In the genomic region with DNA sequence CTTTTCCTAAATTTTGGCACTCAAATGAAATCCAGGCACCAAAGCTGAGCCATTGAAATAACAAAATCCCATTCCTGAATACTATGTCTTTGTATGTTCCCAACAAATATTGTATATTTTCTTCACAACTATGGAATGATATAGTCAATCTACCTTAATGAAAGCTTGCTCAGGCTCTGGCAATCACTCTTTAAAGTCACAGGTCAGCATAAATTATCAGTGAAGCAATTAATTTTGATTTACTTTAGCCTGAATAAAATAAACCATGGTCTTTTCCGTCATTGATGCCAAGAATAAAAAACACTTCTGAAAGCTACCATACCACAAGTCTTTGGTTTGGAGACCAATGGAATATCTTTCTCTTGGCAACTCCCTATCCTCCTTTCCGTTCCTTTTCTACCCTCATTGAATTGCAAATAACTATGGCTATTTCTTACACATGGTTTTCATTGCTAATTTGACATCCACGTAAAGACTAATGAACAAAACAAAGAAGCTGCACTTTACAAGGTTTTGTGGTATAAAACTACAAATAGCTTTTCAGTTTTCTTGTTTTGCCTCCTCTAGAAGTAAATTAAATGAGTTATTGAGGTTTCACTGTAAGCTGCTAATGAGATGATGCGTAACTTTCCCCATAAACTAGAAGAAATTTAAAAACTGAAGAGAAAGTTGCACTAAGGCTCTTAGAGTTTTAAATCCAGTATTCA, we compare ENCODE assay signal across 15 cellular contexts.
A peak's percentile ranks its signal among the peaks of the same experiment; 100 is the strongest.
DNase-seq lines count a peak whose midpoint lies in the region; ATAC-seq, FAIRE-seq and TF ChIP-seq lines count a peak whose summit lies in the region.
"Had no signal": no experiment of that assay in that cellular context is flagged by ENCODE, and none has a peak within 500 bp of the region (broad histone marks: within the 10 kb centered on the region; RNA-seq: fewer than 3 reads in every experiment).

No MANE protein-coding gene starts in this region.

- DNase-seq in GM23338 (ENCODE audit: low spot score): no peak
- DNase-seq in SK-N-MC (ENCODE audit: low read depth, low spot score): peak; percentile 32
- no peak for DNase-seq in H1 (ENCODE audit: low read depth in 1 of 2, low spot score in 2 of 2)
- DNase-seq in gastrocnemius medialis: no peak
- DNase-seq: COR-L47, DMS 273 treated with DMSO at 0.1 percent for 48 hours, GDM1, NCI-H1105, NCI-H2081, Right ventricle myocardium superior had no signal

- peak overlapping the region; percentile 63 for H4K5ac ChIP-seq in H1 (ENCODE audit: insufficient read length, low read depth, low read length)

- no peaks in the 10 kb centered on the region; the same call in 1 of the 2 replicates for H3K9me2 ChIP-seq in GM23338 (ENCODE audit: insufficient read depth)

- ATAC-seq in GM23338: no peak
- no peak for ATAC-seq in stimulated activated memory B cell treated with anti-CD40 and anti-IgM and Interleukin-4, amounts not matched to agents 10 μg/mL and 1 μg/mL and 100 μg/mL, for 72 hours
- ATAC-seq in gastrocnemius medialis: no peak
- no peak for ATAC-seq in GM21381 (IDR thresholded peaks at IDR 0.05; ENCODE audit: unreplicated experiment)
- ATAC-seq in GM19452 (IDR thresholded peaks at IDR 0.05; ENCODE audit: unreplicated experiment): no peak

- intact Hi-C loops in gastrocnemius medialis (cut with DNase I; ENCODE audit: low total_unique reads): no loop called here

- H3K27ac ChIP-seq in GM23338 (ENCODE audit: low read depth) (peak overlapping the region; percentile 75), SK-N-MC (peak overlapping the region; percentile 73; the same call in 1 of the 2 replicates), H1 (ENCODE audit: low read depth, low read length) (no peak overlapping the region), gastrocnemius medialis (no peak overlapping the region)
- H3K27ac ChIP-seq: HL-60 had no signal

- no peak overlapping the region for H4K91ac ChIP-seq in H1 (replicated peaks; ENCODE audit: insufficient read length, low read length)

- no peak overlapping the region for H3K14ac ChIP-seq in H1 (ENCODE audit: insufficient read length)

- in situ Hi-C loops in gastrocnemius medialis (cut with MboI; ENCODE audit: low sequenced_read_pairs in 4 of 4): loop anchor here in 1 of 4 donors (25.0 kb wide), 1 partner anchor 694 kb away; the partner anchor contains the start of gene HOXA13

- H3K9ac ChIP-seq in SK-N-MC (ENCODE audit: insufficient read length): no peak overlapping the region
- no peak overlapping the region for H3K9ac ChIP-seq in H1 (replicated peaks in 1 of 4; ENCODE audit: extremely low read depth in 1 of 4, low read depth in 3 of 4, low read length in 3 of 4)

- H3K4me3 ChIP-seq in GM23338: peak overlapping the region; percentile 8; the same call in 1 of the 2 replicates
- peak overlapping the region; percentile 42 for H3K4me3 ChIP-seq in SK-N-MC
- H3K4me3 ChIP-seq in H1 (ENCODE audit: extremely low read depth in 1 of 4, insufficient read depth in 2 of 4, low read depth in 3 of 4, low read length in 4 of 4): no peak overlapping the region
- H3K4me3 ChIP-seq in gastrocnemius medialis: no peak overlapping the region

- no peak for TF ChIP-seq CTCF in GM23338 (conservative IDR thresholded peaks at IDR 0.05; ENCODE audit: low read depth in 2 of 2)
- no peak for TF ChIP-seq CTCF in H1 (IDR thresholded peaks at IDR 0.05; ENCODE audit: control extremely low read depth in 1 of 3, insufficient read depth in 1 of 3, low read depth in 1 of 3, low read length in 3 of 3)
- no peak for TF ChIP-seq CTCF in gastrocnemius medialis (IDR thresholded peaks at IDR 0.05 in 4 of 5, conservative IDR thresholded peaks at IDR 0.05 in 1 of 5)

- TF ChIP-seq POLR2A in H1 (IDR thresholded peaks at IDR 0.05; ENCODE audit: control extremely low read depth in 1 of 2, low read depth in 2 of 2, low read length in 2 of 2) (no peak), gastrocnemius medialis (IDR thresholded peaks at IDR 0.05) (no peak)

- peaks cover 56% of the 10 kb centered on the region for H3K4me1 Mint-ChIP-seq in GM23338
- peaks cover 38% of the 10 kb centered on the region for H3K4me1 Mint-ChIP-seq in stimulated activated memory B cell treated with anti-CD40 and anti-IgM and Interleukin-4, amounts not matched to agents 10 μg/mL and 1 μg/mL and 100 μg/mL, for 72 hours

- H3K27me3 ChIP-seq in GM23338 (ENCODE audit: insufficient read depth): no peaks in the 10 kb centered on the region
- no peaks in the 10 kb centered on the region for H3K27me3 ChIP-seq in H1 (replicated peaks in 1 of 4; ENCODE audit: control insufficient read depth in 3 of 4, extremely low read depth in 1 of 4, insufficient read depth in 3 of 4, low read length in 3 of 4)
- no peaks in the 10 kb centered on the region for H3K27me3 ChIP-seq in gastrocnemius medialis

- no peaks in the 10 kb centered on the region; the same call in 2 of the 3 replicates for H3K9me3 Mint-ChIP-seq in GM23338
- no peaks in the 10 kb centered on the region for H3K9me3 Mint-ChIP-seq in stimulated activated memory B cell treated with anti-CD40 and anti-IgM and Interleukin-4, amounts not matched to agents 10 μg/mL and 1 μg/mL and 100 μg/mL, for 72 hours

- no peak overlapping the region for H3K23ac ChIP-seq in H1 (ENCODE audit: insufficient read length)

- H3K9me3 ChIP-seq in SK-N-MC (ENCODE audit: low read depth, low read length): no peaks in the 10 kb centered on the region
- H3K9me3 ChIP-seq in H1 (ENCODE audit: insufficient read depth in 2 of 2, low read depth in 1 of 2, low read length in 1 of 2): no peaks in the 10 kb centered on the region
- H3K9me3 ChIP-seq in gastrocnemius medialis: no peaks in the 10 kb centered on the region

- H3K56ac ChIP-seq in H1 (replicated peaks; ENCODE audit: insufficient read length, low read depth, low read length): no peak overlapping the region

- H3K4me3 Mint-ChIP-seq in GM23338: peak overlapping the region; percentile 15; the same call in 2 of the 3 replicates
- no peak overlapping the region for H3K4me3 Mint-ChIP-seq in stimulated activated memory B cell treated with anti-CD40 and anti-IgM and Interleukin-4, amounts not matched to agents 10 μg/mL and 1 μg/mL and 100 μg/mL, for 72 hours

- H3K23me2 ChIP-seq in H1 (ENCODE audit: low read depth, low read length): no peaks in the 10 kb centered on the region

- H3K79me1 ChIP-seq in H1 (ENCODE audit: low read depth, low read length): no peaks in the 10 kb centered on the region

- peak overlapping the region; percentile 79; the same call in 1 of the 2 replicates for H2BK5ac ChIP-seq in H1 (ENCODE audit: low read depth, low read length)

- peak overlapping the region; percentile 78 for H3K27ac Mint-ChIP-seq in GM23338
- peak overlapping the region; percentile 17 for H3K27ac Mint-ChIP-seq in stimulated activated memory B cell treated with anti-CD40 and anti-IgM and Interleukin-4, amounts not matched to agents 10 μg/mL and 1 μg/mL and 100 μg/mL, for 72 hours

- no peaks in the 10 kb centered on the region for H3K36me3 Mint-ChIP-seq in GM23338 (ENCODE audit: low read depth)
- H3K36me3 Mint-ChIP-seq in stimulated activated memory B cell treated with anti-CD40 and anti-IgM and Interleukin-4, amounts not matched to agents 10 μg/mL and 1 μg/mL and 100 μg/mL, for 72 hours: peaks cover 3% of the 10 kb centered on the region

- H2AK5ac ChIP-seq in H1 (ENCODE audit: low read depth, low read length): no peak overlapping the region

- peak overlapping the region; percentile 24 for H2BK120ac ChIP-seq in H1 (replicated peaks; ENCODE audit: low read depth, low read length)

- peak overlapping the region; percentile 41 for H3K4me2 ChIP-seq in GM23338
- H3K4me2 ChIP-seq in H1 (ENCODE audit: insufficient read depth in 1 of 2, low read depth in 2 of 2, low read length in 2 of 2): peak overlapping the region in 1 of 2 experiments; percentile 9; a peak in 1 of 4 replicates

- no peaks in the 10 kb centered on the region for H3K79me2 ChIP-seq in GM23338 (replicated peaks; ENCODE audit: insufficient read depth)
- H3K79me2 ChIP-seq in H1 (ENCODE audit: control insufficient read depth in 1 of 2, insufficient read depth in 2 of 2, low read length in 2 of 2): no peaks in the 10 kb centered on the region

- no peak overlapping the region for H2BK15ac ChIP-seq in H1 (ENCODE audit: low read length)

- H4K20me1 ChIP-seq in GM23338 (replicated peaks; ENCODE audit: insufficient read depth) (no peaks in the 10 kb centered on the region), H1 (replicated peaks in 1 of 2; ENCODE audit: control insufficient read depth in 1 of 2, insufficient read depth in 2 of 2, low read length in 2 of 2) (no peaks in the 10 kb centered on the region)

- no peaks in the 10 kb centered on the region for H3K36me3 ChIP-seq in GM23338 (ENCODE audit: insufficient read depth)
- H3K36me3 ChIP-seq in SK-N-MC (ENCODE audit: insufficient read depth, low read length): no peaks in the 10 kb centered on the region
- H3K36me3 ChIP-seq in H1 (ENCODE audit: control insufficient read depth in 2 of 4, insufficient read depth in 4 of 4, low read length in 3 of 4): no peaks in the 10 kb centered on the region
- no peaks in the 10 kb centered on the region for H3K36me3 ChIP-seq in gastrocnemius medialis

- no peak overlapping the region for H2BK12ac ChIP-seq in H1 (ENCODE audit: low read depth, low read length)

- H4K8ac ChIP-seq in H1 (ENCODE audit: extremely low read depth, insufficient read depth, low read length): no peak overlapping the region

- TF ChIP-seq EP300 in H1 (IDR thresholded peaks at IDR 0.05; ENCODE audit: borderline replicate concordance in 1 of 2, low read depth in 2 of 2, low read length in 2 of 2): no peak

- CTCF ChIA-PET in H1 (lab: Charles Lee; ENCODE audit: partially characterized antibody): interaction anchor here (0.6 to 5.6 kb wide), 6 partner anchors 9 to 274 kb away, joined by 3 to 28 read pairs (median 4); no protein-coding TSS in a partner anchor

- H2AFZ ChIP-seq in GM23338 (no peak overlapping the region), H1 (ENCODE audit: low read length) (no peak overlapping the region)

- peaks cover 5% of the 10 kb centered on the region for H3K27me3 Mint-ChIP-seq in GM23338 (ENCODE audit: insufficient read depth, low read depth, poor library complexity)
- H3K27me3 Mint-ChIP-seq in stimulated activated memory B cell treated with anti-CD40 and anti-IgM and Interleukin-4, amounts not matched to agents 10 μg/mL and 1 μg/mL and 100 μg/mL, for 72 hours: no peaks in the 10 kb centered on the region

- TF ChIP-seq RAD21 in H1 (IDR thresholded peaks at IDR 0.05 in 1 of 2, conservative IDR thresholded peaks at IDR 0.05 in 1 of 2; ENCODE audit: low read depth in 2 of 2, low read length in 2 of 2): no peak

- H3K4me1 ChIP-seq in GM23338 (ENCODE audit: insufficient read depth) (peaks cover 51% of the 10 kb centered on the region), H1 (replicated peaks in 1 of 4; ENCODE audit: control insufficient read depth in 3 of 4, insufficient read depth in 4 of 4, low read length in 3 of 4) (peaks cover 8 to 32% (median 18%) of the 10 kb centered on the region in 4 experiments), gastrocnemius medialis (no peaks in the 10 kb centered on the region)

- no peak for FAIRE-seq in H1 (lab: Jason Lieb, UNC)
- FAIRE-seq: H54 had no signal

- POLR2A ChIA-PET in H1 (lab: Charles Lee; ENCODE audit: partially characterized antibody): interaction anchor here (1.7 kb wide), 1 partner anchor 9 kb away, joined by 5 read pairs; no protein-coding TSS in a partner anchor

- 36% methylated on average over 4 of the region's 4 CpGs; no CpG with 5 or more reads in 1 of the 2 experiments for WGBS in H1 (ENCODE audit: extremely low coverage in 1 of 2, insufficient coverage in 1 of 2, insufficient read length in 1 of 2, insufficient replicate concordance in 2 of 2, low coverage in 1 of 2, low lambda C conversion rate in 2 of 2, missing lambda C conversion rate in 1 of 2), 2 experiments

- peak overlapping the region; percentile 73; the same call in 1 of the 2 replicates for H2BK20ac ChIP-seq in H1 (ENCODE audit: low read length)

- H3K4ac ChIP-seq in H1 (replicated peaks; ENCODE audit: insufficient read length, low read depth, low read length): no peak overlapping the region

- H3F3A ChIP-seq in GM23338 (replicated peaks; ENCODE audit: low read depth): no peaks in the 10 kb centered on the region

- no peak overlapping the region; the same call in 1 of the 2 replicates for H3K18ac ChIP-seq in H1 (ENCODE audit: extremely low read depth, low read length)

Comparison
In these comparisons a context has a peak if more than half of its experiments do, and no peak if none do; other contexts are left out.
1. H3K27ac ChIP-seq: peak in GM23338 (single experiment) and SK-N-MC (single experiment); none in H1 (single experiment) and gastrocnemius medialis (0 of 4).
2. H3K4me3 ChIP-seq: peak in GM23338 (single experiment) and SK-N-MC (single experiment); none in H1 (0 of 4) and gastrocnemius medialis (0 of 4).